Comparison of ENCODE assay signal across 1 cellular context in genomic region chr9:129322022-129322621, GRCh38.
TF ChIP-seq lines count a peak whose summit lies in the region.

No MANE protein-coding gene starts in this region.

TF ChIP-seq in GM23338, 12 proteins besides CTCF, POLR2A, EP300 and RAD21 (continued from another document):
- TF ChIP-seq ZNF462 (CRISPR knock-in tag; IDR thresholded peaks at IDR 0.05) (no peak), STAT1 (IDR thresholded peaks at IDR 0.05; ENCODE audit: unreplicated experiment) (no peak), ZNF114 (CRISPR knock-in tag; IDR thresholded peaks at IDR 0.05) (no peak)
